17 cellular contexts compared by ENCODE assay signal in genomic region chr3:55686720-55687254, GRCh38.
DNase-seq lines count a peak whose midpoint lies in the region; ATAC-seq and TF ChIP-seq lines count a peak whose summit lies in the region.
"Had no signal": no experiment of that assay in that cellular context is flagged by ENCODE, and none has a peak within 500 bp of the region (broad histone marks: within the 10 kb centered on the region; RNA-seq: fewer than 3 reads in every experiment).

No MANE protein-coding gene starts in this region.

- H3K9me2 ChIP-seq in MM.1S (replicated peaks; ENCODE audit: insufficient read depth, low read length): no peaks in the 10 kb centered on the region

- H3K9ac ChIP-seq in MM.1S (ENCODE audit: low read length) (no peak overlapping the region; the same call in 1 of the 2 replicates), mesendoderm (ENCODE audit: low read length) (no peak overlapping the region)

- H3K27ac ChIP-seq in MM.1S (ENCODE audit: low read length): peak overlapping the region; percentile 90
- H3K27ac ChIP-seq in mesendoderm (ENCODE audit: low read depth, low read length): no peak overlapping the region

- H3K4ac ChIP-seq in mesendoderm (ENCODE audit: low read depth, low read length): no peak overlapping the region

- no peak overlapping the region for H3K23ac ChIP-seq in mesendoderm (ENCODE audit: low read length)

- no peak overlapping the region for H2AK5ac ChIP-seq in mesendoderm (ENCODE audit: low read length)

- H3K9me3 ChIP-seq in MM.1S (replicated peaks; ENCODE audit: insufficient read depth, low read length): no peaks in the 10 kb centered on the region

- H2BK15ac ChIP-seq in mesendoderm (replicated peaks; ENCODE audit: low read depth): no peak overlapping the region

- no peak overlapping the region for H3K4me3 ChIP-seq in MM.1S (ENCODE audit: low read length)
- H3K4me3 ChIP-seq in astrocyte of the cerebellum (ENCODE audit: low read depth, low read length): no peak overlapping the region
- no peak overlapping the region for H3K4me3 ChIP-seq in mesendoderm (ENCODE audit: low read length)

- no peak overlapping the region for H2BK120ac ChIP-seq in mesendoderm (ENCODE audit: low read depth, low read length)

- H3K27me3 ChIP-seq in MM.1S (replicated peaks; ENCODE audit: insufficient read depth, low read length): no peaks in the 10 kb centered on the region
- H3K27me3 ChIP-seq in mesendoderm (ENCODE audit: insufficient read depth, low read length, poor library complexity): no peaks in the 10 kb centered on the region

- no CpG with 5 or more reads among the region's 7 CpGs for WGBS in mesendoderm (ENCODE audit: extremely low coverage, insufficient coverage, low lambda C conversion rate)

- DNase-seq in COLO829 (ENCODE audit: low spot score) (peak; percentile 20), MM.1S (no peak), astrocyte of the cerebellum (ENCODE audit: low read depth) (peak; percentile 57), mesendoderm (peak; percentile 73), hypothalamus (lab: John Stamatoyannopoulos, UW) (no peak), NCI-H2171 treated with DMSO at 0.1 percent for 48 hours (lab: John Stamatoyannopoulos, UW) (no peak), DMS79 treated with DMSO at 0.1 percent for 48 hours (lab: John Stamatoyannopoulos, UW) (no peak)
- DNase-seq: activated CD4-positive, alpha-beta memory T cell treated with anti-CD3 and anti-CD28 coated beads, Interleukin-2, amount 10 ng/mL, durations not matched to agents 7 days and 5 days; activated T-cell treated with anti-CD3 and anti-CD28 coated beads, Interleukin-2, amount 50 U/mL, for 24 hours; CD8-positive, alpha-beta memory T cell; central memory CD4-positive, alpha-beta T cell; effector CD4-positive, alpha-beta T cell; MV-4-11; NCI-H2081; NCI-H526 treated with DMSO at 0.1 percent for 48 hours had no signal

- in situ Hi-C loops in astrocyte of the cerebellum (cut with HindIII; ENCODE audit: low sequenced_read_pairs): no loop called here

- H3K18ac ChIP-seq in mesendoderm (ENCODE audit: low read length): no peak overlapping the region

- H3K36me3 ChIP-seq in MM.1S (replicated peaks; ENCODE audit: insufficient read depth, low read length) (no peaks in the 10 kb centered on the region), mesendoderm (ENCODE audit: control insufficient read depth, insufficient read depth, low read length) (no peaks in the 10 kb centered on the region)

- H4K8ac ChIP-seq in mesendoderm (ENCODE audit: low read depth, low read length): peak overlapping the region; percentile 13

- no peak for ATAC-seq in GM21529 (IDR thresholded peaks at IDR 0.05; ENCODE audit: unreplicated experiment)
- ATAC-seq: Panc1 had no signal

- peak overlapping the region; percentile 75 for H3K4me2 ChIP-seq in MM.1S (ENCODE audit: low read depth, low read length)
- H3K4me2 ChIP-seq in mesendoderm (ENCODE audit: low read length): no peak overlapping the region

- no peaks in the 10 kb centered on the region for H3K79me1 ChIP-seq in mesendoderm (ENCODE audit: low read length)

- H3K56ac ChIP-seq in mesendoderm (ENCODE audit: low read length): no peak overlapping the region

- no peaks in the 10 kb centered on the region for H4K20me1 ChIP-seq in MM.1S (ENCODE audit: insufficient read depth, low read length)

- H3K4me1 ChIP-seq in MM.1S (ENCODE audit: low read length) (peaks cover 32% of the 10 kb centered on the region), mesendoderm (ENCODE audit: control insufficient read depth, low read depth, low read length) (peaks cover 5% of the 10 kb centered on the region)

- H2BK5ac ChIP-seq in mesendoderm (ENCODE audit: low read length): no peak overlapping the region

- 0 out of 2 replicates have a peak overlapping the region, but pooled peaks have one; percentile 1 for H2AFZ ChIP-seq in MM.1S (ENCODE audit: low read length)

- H3F3A ChIP-seq in MM.1S (ENCODE audit: insufficient read depth, low read length): peaks cover 20% of the 10 kb centered on the region

- H3K79me2 ChIP-seq in MM.1S (ENCODE audit: low read length) (no peaks in the 10 kb centered on the region), mesendoderm (ENCODE audit: control insufficient read depth, insufficient read depth, low read length) (no peaks in the 10 kb centered on the region)

- no peak overlapping the region for H4K5ac ChIP-seq in mesendoderm (ENCODE audit: low read length)

- TF ChIP-seq CTCF in MM.1S (IDR thresholded peaks at IDR 0.05; ENCODE audit: low read length) (no peak), astrocyte of the cerebellum (IDR thresholded peaks at IDR 0.05; ENCODE audit: low read depth, low read length, missing control alignments) (no peak)

Comparison
In these comparisons a context has a peak if more than half of its experiments do, and no peak if none do; other contexts are left out.
1. DNase-seq: peak in COLO829 (single experiment), astrocyte of the cerebellum (single experiment) and mesendoderm (single experiment); none in MM.1S (single experiment), hypothalamus (0 of 51), NCI-H2171 treated with DMSO at 0.1 percent for 48 hours (single experiment) and DMS79 treated with DMSO at 0.1 percent for 48 hours (single experiment).